ENCODE assay signal across 22 cellular contexts in the genomic region with DNA sequence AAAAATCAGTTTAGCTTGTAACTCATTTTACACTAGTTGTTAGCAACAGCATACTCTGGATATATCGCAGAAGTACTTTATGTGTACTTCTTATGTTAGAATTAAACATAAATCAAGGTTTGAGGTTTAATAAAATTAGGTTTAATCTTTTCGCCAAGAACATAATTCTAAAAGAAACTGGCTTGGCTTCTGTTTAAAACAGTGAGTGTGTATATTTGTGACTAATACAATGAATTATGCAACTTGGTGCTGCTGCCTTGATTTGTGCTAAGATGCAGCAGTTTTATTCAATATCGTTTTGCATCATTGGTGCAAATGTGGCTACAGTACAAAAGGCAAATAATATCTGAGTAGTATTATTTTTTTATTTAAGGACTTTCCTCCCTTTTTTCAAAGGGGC. TPM values are rescaled to one million over a fixed set of nuclear protein-coding genes. Genes with fewer than 3 reads are reported as not detected.
DNase-seq lines count a peak whose midpoint lies in the region; ATAC-seq and TF ChIP-seq lines count a peak whose summit lies in the region.
"Had no signal": no experiment of that assay in that cellular context is flagged by ENCODE, and none has a peak within 500 bp of the region (broad histone marks: within the 10 kb centered on the region; RNA-seq: fewer than 3 reads in every experiment).

No MANE protein-coding gene starts in this region.

- POLR2A ChIA-PET in MCF 10A (lab: Yijun Ruan, JAX) = interaction anchor here (0.8 to 2.1 kb wide), 6 partner anchors 8 to 1378 kb away, joined by 3 to 16 read pairs (median 4); a partner anchor contains a TSS

- no peaks in the 10 kb centered on the region for H3K9me3 ChIP-seq in breast epithelium
- H3K9me3 ChIP-seq in ovary = no peaks in the 10 kb centered on the region
- H3K9me3 ChIP-seq: right atrium auricular region, tibial nerve had no signal

- no TSS peak for BruUV-seq in MCF 10A (replicated peaks; lab: Mats Ljungman, UMichigan)

- CTCF ChIA-PET in MCF 10A (lab: Yijun Ruan, JAX) = no interaction called here

- no peaks in the 10 kb centered on the region for H3K36me3 ChIP-seq in breast epithelium
- H3K36me3 ChIP-seq in ovary = no peaks in the 10 kb centered on the region
- H3K36me3 ChIP-seq: neural progenitor cell, right atrium auricular region had no signal

- TF ChIP-seq EP300 in ovary (IDR thresholded peaks at IDR 0.05) = no peak

- no peak for TF ChIP-seq CTCF in MCF 10A (IDR thresholded peaks at IDR 0.05; ENCODE audit: unreplicated experiment)
- no peak for TF ChIP-seq CTCF in breast epithelium (IDR thresholded peaks at IDR 0.05)
- TF ChIP-seq CTCF in astrocyte of the spinal cord (IDR thresholded peaks at IDR 0.05; ENCODE audit: low read depth, low read length) = no peak
- no peak for TF ChIP-seq CTCF in foreskin keratinocyte (conservative IDR thresholded peaks at IDR 0.05)
- no peak for TF ChIP-seq CTCF in nephron progenitor cell (IDR thresholded peaks at IDR 0.05)
- TF ChIP-seq CTCF in ovary (IDR thresholded peaks at IDR 0.05) = no peak

- H3K27me3 ChIP-seq in breast epithelium = no peaks in the 10 kb centered on the region
- no peaks in the 10 kb centered on the region for H3K27me3 ChIP-seq in foreskin keratinocyte
- no peaks in the 10 kb centered on the region for H3K27me3 ChIP-seq in ovary
- H3K27me3 ChIP-seq: neural progenitor cell, right atrium auricular region, tibial nerve had no signal

- TF ChIP-seq POLR2A in breast epithelium (IDR thresholded peaks at IDR 0.05) (no peak), ovary (IDR thresholded peaks at IDR 0.05) (no peak)

- peak; percentile 56 for ATAC-seq in foreskin keratinocyte
- ATAC-seq in GM18868 (IDR thresholded peaks at IDR 0.05; ENCODE audit: unreplicated experiment) = no peak
- ATAC-seq: activated naive CD8-positive, alpha-beta T cell treated with anti-CD3 and anti-CD28 coated beads, Interleukin-2, amount 50 U/mL, for 24 hours; CD8-positive, alpha-beta T cell; GM12878 had no signal

- in situ Hi-C loops in astrocyte of the spinal cord (cut with HindIII; ENCODE audit: low sequenced_read_pairs) = no loop called here

- DNase-seq in MCF 10A (ENCODE audit: unreplicated experiment) (peak; percentile 62), breast epithelium (ENCODE audit: low spot score in 2 of 2) (no peak), astrocyte of the spinal cord (ENCODE audit: low read depth, low spot score) (peak; percentile 45), foreskin keratinocyte (peak in 1 of 2 donors; percentile 38), NCI-H146 (lab: John Stamatoyannopoulos, UW) (no peak), nephron progenitor cell (no peak), ovary (no peak)
- DNase-seq: activated CD4-positive, alpha-beta T cell treated with anti-CD3 and anti-CD28 coated beads, Interleukin-2, amount 50 U/mL, for 48 hours; activated naive CD8-positive, alpha-beta T cell treated with anti-CD3 and anti-CD28 coated beads, Interleukin-2, amount 50 U/mL, for 24 hours; CD8-positive, alpha-beta T cell; cerebellar nuclear complex; DND-41; head of caudate nucleus; kidney; NCI-H1105 treated with DMSO at 0.1 percent for 48 hours had no signal

- H3K4me1 Mint-ChIP-seq in MCF 10A (ENCODE audit: insufficient read depth, unreplicated experiment) = peaks cover 41% of the 10 kb centered on the region
- peaks cover 9% of the 10 kb centered on the region for H3K4me1 Mint-ChIP-seq in nephron progenitor cell
- H3K4me1 Mint-ChIP-seq: neural progenitor cell had no signal

- H3K27me3 Mint-ChIP-seq in MCF 10A (ENCODE audit: insufficient read depth, unreplicated experiment) = no peaks in the 10 kb centered on the region
- no peaks in the 10 kb centered on the region for H3K27me3 Mint-ChIP-seq in nephron progenitor cell (ENCODE audit: low read depth, poor library complexity)
- H3K27me3 Mint-ChIP-seq: activated naive CD8-positive, alpha-beta T cell treated with anti-CD3 and anti-CD28 coated beads, Interleukin-2, amount 50 U/mL, for 24 hours had no signal

- H3K9me3 Mint-ChIP-seq in MCF 10A (ENCODE audit: unreplicated experiment) (no peaks in the 10 kb centered on the region), nephron progenitor cell (no peaks in the 10 kb centered on the region)
- H3K9me3 Mint-ChIP-seq: activated naive CD8-positive, alpha-beta T cell treated with anti-CD3 and anti-CD28 coated beads, Interleukin-2, amount 50 U/mL, for 24 hours; activated T-helper 1 cell treated with anti-CD3 and anti-CD28 coated beads, Interleukin-12 subunit alpha, Interleukin-12 subunit beta, Interleukin-2, Interleukin-4 antibody, amounts not matched to agents 30 ng/mL and 10 ng/mL and 1 ng/mL, durations not matched to agents 14 hours and 24 hours and 36 hours; CD8-positive, alpha-beta T cell had no signal

- intact Hi-C loops in MCF 10A (cut with micrococcal nuclease) = no loop called here
- intact Hi-C loops in breast epithelium (cut with DNase I; ENCODE audit: low total_unique reads) = loop anchor here (10.0 kb wide), 1 partner anchor 490 kb away; no protein-coding TSS in a partner anchor
- intact Hi-C loops in ovary (cut with DNase I) = no loop called here

- H3K36me3 Mint-ChIP-seq in MCF 10A (ENCODE audit: insufficient read depth, unreplicated experiment) (peaks cover 13% of the 10 kb centered on the region), nephron progenitor cell (ENCODE audit: low read depth) (peaks cover 44% of the 10 kb centered on the region)

- no peak overlapping the region for H3K4me3 ChIP-seq in breast epithelium
- no peak overlapping the region for H3K4me3 ChIP-seq in astrocyte of the spinal cord (ENCODE audit: low read depth, low read length)
- no peak overlapping the region for H3K4me3 ChIP-seq in ovary
- H3K4me3 ChIP-seq: GM12878, neural progenitor cell, right atrium auricular region, tibial nerve had no signal

- no peak overlapping the region for H3K27ac ChIP-seq in breast epithelium
- no peak overlapping the region for H3K27ac ChIP-seq in foreskin keratinocyte
- H3K27ac ChIP-seq in ovary = no peak overlapping the region
- H3K27ac ChIP-seq: neural progenitor cell, right atrium auricular region, tibial nerve, VCaP had no signal

- 56 to 87% (median 70%) methylated on average over 3 of the region's 3 CpGs for WGBS in ovary, 3 donors

- no peaks in the 10 kb centered on the region for H3K4me1 ChIP-seq in breast epithelium
- peaks cover 30% of the 10 kb centered on the region for H3K4me1 ChIP-seq in foreskin keratinocyte
- H3K4me1 ChIP-seq in ovary (ENCODE audit: insufficient read depth) = peaks cover 2% of the 10 kb centered on the region
- H3K4me1 ChIP-seq: neural progenitor cell, right atrium auricular region had no signal

- H3K27ac Mint-ChIP-seq in MCF 10A (ENCODE audit: low read depth, unreplicated experiment) (peak overlapping the region; percentile 42), nephron progenitor cell (no peak overlapping the region)
- H3K27ac Mint-ChIP-seq: activated naive CD8-positive, alpha-beta T cell treated with anti-CD3 and anti-CD28 coated beads, Interleukin-2, amount 50 U/mL, for 24 hours; activated T-helper 1 cell treated with anti-CD3 and anti-CD28 coated beads, Interleukin-12 subunit alpha, Interleukin-12 subunit beta, Interleukin-2, Interleukin-4 antibody, amounts not matched to agents 30 ng/mL and 10 ng/mL and 1 ng/mL, durations not matched to agents 14 hours and 24 hours and 36 hours; CD8-positive, alpha-beta T cell; neural progenitor cell had no signal

- peak overlapping the region; percentile 44 for H3K4me3 Mint-ChIP-seq in MCF 10A (ENCODE audit: unreplicated experiment)
- no peak overlapping the region for H3K4me3 Mint-ChIP-seq in nephron progenitor cell
- H3K4me3 Mint-ChIP-seq: activated naive CD8-positive, alpha-beta T cell treated with anti-CD3 and anti-CD28 coated beads, Interleukin-2, amount 50 U/mL, for 24 hours; activated T-helper 1 cell treated with anti-CD3 and anti-CD28 coated beads, Interleukin-12 subunit alpha, Interleukin-12 subunit beta, Interleukin-2, Interleukin-4 antibody, amounts not matched to agents 30 ng/mL and 10 ng/mL and 1 ng/mL, durations not matched to agents 14 hours and 24 hours and 36 hours; CD8-positive, alpha-beta T cell; neural progenitor cell had no signal

RNA-seq across cellular contexts. Expression of a gene that starts 44.8 kb away (rescaled TPM):
- total RNA-seq in MCF 10A (2022) = 78.5 and 90.8 TPM in 2 replicates
- total RNA-seq in breast epithelium = 10 to 100 TPM; 52.8 to 78.4 (median 53.0) TPM
- total RNA-seq in foreskin keratinocyte = 25.5 and 27.3 TPM in 2 replicates
- polyA plus RNA-seq in foreskin keratinocyte = 9.0 TPM in 2 replicates
- total RNA-seq in ovary = 10 to 100 TPM; 24.8 to 40.8 (median 37.2) TPM
- polyA plus RNA-seq in ovary = 10 to 100 TPM; 11.9 to 19.8 TPM

Comparison
In these comparisons a context has a peak if more than half of its experiments do, and no peak if none do; other contexts are left out.
1. DNase-seq: peak in MCF 10A (single experiment) and astrocyte of the spinal cord (single experiment); none in breast epithelium (0 of 2), NCI-H146 (single experiment), nephron progenitor cell (single experiment) and ovary (0 of 5).